In genomic region chr21:17611414-17612022, GRCh38 we compare ENCODE assay signal across 8 cellular contexts. TPM values are rescaled to one million over a fixed set of nuclear protein-coding genes. Genes with fewer than 3 reads are reported as not detected.
DNase-seq lines count a peak whose midpoint lies in the region; ATAC-seq, FAIRE-seq and TF ChIP-seq lines count a peak whose summit lies in the region.

No MANE protein-coding gene starts in this region.

- FAIRE-seq in keratinocyte (lab: Jason Lieb, UNC) = peak; percentile 71

- H3K9ac ChIP-seq in keratinocyte (ENCODE audit: control insufficient read depth, extremely low read depth, insufficient read depth, low read length) = peak overlapping the region; percentile 100

- dilution Hi-C loops in keratinocyte (cut with MboI; ENCODE audit: extremely low pct_ligation_motif_present, low sequenced_read_pairs) = no loop called here

- peak overlapping the region; percentile 100 for H3K4me2 ChIP-seq in keratinocyte (ENCODE audit: control insufficient read depth, extremely low read depth, insufficient read depth, low read depth, low read length)

- H3K27me3 ChIP-seq in keratinocyte (ENCODE audit: control insufficient read depth, extremely low read depth, insufficient read depth, low read length) = no peaks in the 10 kb centered on the region

- peak; percentile 63 for DNase-seq in NK-92 treated with Interleukin-12 subunit alpha and Interleukin-12 subunit beta, amount 100 ng/mL, for 24 hours (lab: John Stamatoyannopoulos, UW)
- DNase-seq in NK-92 (lab: John Stamatoyannopoulos, UW; ENCODE audit: unreplicated experiment) (no peak), NCI-H2029 treated with DMSO at 0.1 percent for 48 hours (lab: John Stamatoyannopoulos, UW) (peak; percentile 58), activated B cell treated with CpG ODN at 0.5 μM for 24 hours (peak; percentile 62), caudate nucleus (lab: John Stamatoyannopoulos, UW) (peak in 53 of 61 donors; percentile 6 to 92 (median 47)), keratinocyte (ENCODE audit: low read depth, low spot score) (no peak)
- peak; percentile 73 for DNase-seq in stimulated activated CD4-positive, alpha-beta T cell treated with anti-CD3 and anti-CD28 coated beads, Interleukin-12 subunit alpha, Interleukin-12 subunit beta, amount 100 ng/mL, for 4 hours

- H3K36me3 ChIP-seq in keratinocyte (ENCODE audit: control insufficient read depth in 2 of 2, extremely low read depth in 1 of 2, insufficient read depth in 2 of 2, low read length in 2 of 2) = peaks cover 0 to 1% of the 10 kb centered on the region in 2 experiments

- peak overlapping the region; percentile 93 for H3K4me3 Mint-ChIP-seq in activated B cell treated with CpG ODN at 0.5 μM for 24 hours

- H3K27me3 Mint-ChIP-seq in activated B cell treated with CpG ODN at 0.5 μM for 24 hours = no peaks in the 10 kb centered on the region

- no peaks in the 10 kb centered on the region for H4K20me1 ChIP-seq in keratinocyte (ENCODE audit: control insufficient read depth, extremely low read depth, insufficient read depth, low read length)

- H3K4me1 Mint-ChIP-seq in activated B cell treated with CpG ODN at 0.5 μM for 24 hours = peaks cover 18% of the 10 kb centered on the region

- H3K27ac ChIP-seq in caudate nucleus (ENCODE audit: low read depth, low read length) = peak overlapping the region; percentile 71
- peak overlapping the region; percentile 97 for H3K27ac ChIP-seq in keratinocyte (ENCODE audit: control insufficient read depth, insufficient read depth, low read length)

- H3K36me3 Mint-ChIP-seq in activated B cell treated with CpG ODN at 0.5 μM for 24 hours (ENCODE audit: low read depth) = peaks cover 21% of the 10 kb centered on the region

- peaks cover 36% of the 10 kb centered on the region for H3K4me1 ChIP-seq in keratinocyte (ENCODE audit: control insufficient read depth, extremely low read depth, insufficient read depth, low read length)

- ATAC-seq in HG02943 (IDR thresholded peaks at IDR 0.05; ENCODE audit: low read depth, unreplicated experiment) (peak; percentile 71), activated B cell treated with CpG ODN at 0.5 μM for 24 hours (ENCODE audit: low read depth) (peak; percentile 47)

- peaks cover 53% of the 10 kb centered on the region for H3K79me2 ChIP-seq in keratinocyte (ENCODE audit: control insufficient read depth, insufficient read depth, low read length)

- H2AFZ ChIP-seq in keratinocyte (ENCODE audit: control insufficient read depth, low read length) = peak overlapping the region; percentile 85

- TF ChIP-seq CTCF in activated B cell treated with CpG ODN at 0.5 μM for 24 hours (IDR thresholded peaks at IDR 0.05) (no peak), keratinocyte (optimal IDR thresholded peaks at IDR 0.05 in 1 of 3, IDR thresholded peaks at IDR 0.05 in 1 of 3, conservative IDR thresholded peaks at IDR 0.05 in 1 of 3; ENCODE audit: extremely low read depth in 1 of 3, insufficient read depth in 2 of 3, low read length in 3 of 3) (no peak)

- intact Hi-C loops in activated B cell treated with CpG ODN at 0.5 μM for 24 hours (cut with micrococcal nuclease) = loop anchor here (1.0 to 5.0 kb wide), 5 partner anchors 21 to 1879 kb away; partner anchors contain the start of genes C21orf91 and CXADR

- H3K4me3 ChIP-seq in keratinocyte (ENCODE audit: control insufficient read depth in 2 of 3, extremely low read depth in 1 of 3, insufficient read depth in 2 of 3, low read depth in 1 of 3, low read length in 3 of 3) = peak overlapping the region; percentile 69 to 97 (median 88)

- no peaks in the 10 kb centered on the region for H3K9me1 ChIP-seq in keratinocyte (ENCODE audit: control insufficient read depth, extremely low read depth, insufficient read depth, low read length)

- H3K27ac Mint-ChIP-seq in activated B cell treated with CpG ODN at 0.5 μM for 24 hours = peak overlapping the region; percentile 94

- CTCF ChIA-PET in activated B cell treated with CpG ODN at 0.5 μM for 24 hours (lab: Charles Lee) = interaction anchor here (1.2 kb wide), 1 partner anchor 62 kb away, joined by 3 read pairs; no protein-coding TSS in a partner anchor

- H3K9me3 ChIP-seq in keratinocyte (ENCODE audit: control insufficient read depth, low read depth, low read length) = no peaks in the 10 kb centered on the region

- POLR2A ChIA-PET in activated B cell treated with CpG ODN at 0.5 μM for 24 hours (lab: Charles Lee) = interaction anchor here (0.7 to 1.2 kb wide), 2 partner anchors 206 to 210 kb away, joined by 3 read pairs; no protein-coding TSS in a partner anchor

- H3K9me3 Mint-ChIP-seq in activated B cell treated with CpG ODN at 0.5 μM for 24 hours = no peaks in the 10 kb centered on the region

RNA-seq across cellular contexts. Expression of gene BTG3, which starts 1.2 kb away (rescaled TPM):
- total RNA-seq in activated B cell treated with CpG ODN at 0.5 μM for 24 hours = 10.9 and 17.1 TPM in 2 replicates
- 29.9 to 51.2 TPM (median 39.2 TPM) in 3 replicates for polyA plus RNA-seq in keratinocyte
- 44.0 TPM for polyA plus RNA-seq in keratinocyte (2011; ENCODE audit: low read depth)
- 28.5 and 51.4 TPM in 2 replicates for polyA plus RNA-seq in keratinocyte (2011; cell fraction: cytosol; rRNA removed)
- polyA plus RNA-seq in keratinocyte (2011; cell fraction: nucleus; rRNA removed) = 28.8 and 35.8 TPM in 2 replicates
- 24.9 and 67.9 TPM in 2 replicates for polyA plus RNA-seq in keratinocyte (2012; ENCODE audit: low replicate concordance)
- 0.89 to 10.2 TPM (median 6.1 TPM) in 3 replicates for polyA minus RNA-seq in keratinocyte
- polyA minus RNA-seq in keratinocyte (2011; cell fraction: cytosol; rRNA and poly(A)+ RNA removed) = 13.6 TPM
- 9.3 and 23.3 TPM in 2 replicates for polyA minus RNA-seq in keratinocyte (2011; cell fraction: nucleus; rRNA and poly(A)+ RNA removed)

Comparison
In these comparisons a context has a peak if more than half of its experiments do, and no peak if none do; other contexts are left out.
1. DNase-seq: peak in NK-92 treated with Interleukin-12 subunit alpha and Interleukin-12 subunit beta, amount 100 ng/mL, for 24 hours (single experiment), NCI-H2029 treated with DMSO at 0.1 percent for 48 hours (single experiment), activated B cell treated with CpG ODN at 0.5 μM for 24 hours (single experiment), caudate nucleus (53 of 61) and stimulated activated CD4-positive, alpha-beta T cell treated with anti-CD3 and anti-CD28 coated beads, Interleukin-12 subunit alpha, Interleukin-12 subunit beta, amount 100 ng/mL, for 4 hours (single experiment); none in NK-92 (single experiment) and keratinocyte (single experiment).